Comparison of ENCODE assay signal across 1 cellular context in genomic region chr11:20158597-20159257, GRCh38.
TF ChIP-seq lines count a peak whose summit lies in the region.

No MANE protein-coding gene starts in this region.

TF ChIP-seq in HepG2, 621 proteins besides CTCF, POLR2A, EP300 and RAD21 (continued from another document and continues in another):
- TF ChIP-seq ARID5B (CRISPR knock-in tag; IDR thresholded peaks at IDR 0.05) (peak; percentile 13; the same call in 1 of the 2 replicates), ZFP41 (CRISPR knock-in tag; IDR thresholded peaks at IDR 0.05; ENCODE audit: borderline replicate concordance) (no peak), ZBTB26 (CRISPR knock-in tag; IDR thresholded peaks at IDR 0.05; ENCODE audit: borderline replicate concordance) (no peak), TFAP4 (IDR thresholded peaks at IDR 0.05; ENCODE audit: borderline replicate concordance, low read depth) (no peak), MXD1 (CRISPR knock-in tag; IDR thresholded peaks at IDR 0.05) (no peak), ZNF782 (CRISPR knock-in tag; IDR thresholded peaks at IDR 0.05; ENCODE audit: borderline replicate concordance) (no peak), THYN1 (CRISPR knock-in tag; IDR thresholded peaks at IDR 0.05; ENCODE audit: borderline replicate concordance, low read depth) (no peak), RERE (CRISPR knock-in tag; IDR thresholded peaks at IDR 0.05; ENCODE audit: low read depth) (no peak), PHF5A (CRISPR knock-in tag; IDR thresholded peaks at IDR 0.05; ENCODE audit: low read depth, unreplicated experiment) (no peak), ETS1 (CRISPR knock-in tag; IDR thresholded peaks at IDR 0.05) (no peak), ZNF350 (CRISPR knock-in tag; IDR thresholded peaks at IDR 0.05; ENCODE audit: borderline replicate concordance, low read depth) (no peak), ZNF841 (CRISPR knock-in tag; IDR thresholded peaks at IDR 0.05; ENCODE audit: borderline replicate concordance) (no peak), DBP (CRISPR knock-in tag; IDR thresholded peaks at IDR 0.05; ENCODE audit: not compliant biosample characterization) (no peak), NCOR1 (IDR thresholded peaks at IDR 0.05; ENCODE audit: borderline replicate concordance, low read length) (no peak), ZNF740 (CRISPR knock-in tag; IDR thresholded peaks at IDR 0.05) (no peak), NFYC (CRISPR knock-in tag; IDR thresholded peaks at IDR 0.05) (no peak), SALL2 (CRISPR knock-in tag; IDR thresholded peaks at IDR 0.05) (no peak), SMAD1 (CRISPR knock-in tag; IDR thresholded peaks at IDR 0.05; ENCODE audit: borderline replicate concordance, low read depth) (no peak), ATF7 (IDR thresholded peaks at IDR 0.05) (no peak), ATF7 (CRISPR knock-in tag; IDR thresholded peaks at IDR 0.05) (no peak), ZNF446 (CRISPR knock-in tag; IDR thresholded peaks at IDR 0.05) (0 out of 2 replicates have a peak, but pooled peaks have one; percentile 31), RFX5 (IDR thresholded peaks at IDR 0.05; ENCODE audit: low read depth, low read length) (no peak), PCBP1 (IDR thresholded peaks at IDR 0.05; ENCODE audit: borderline replicate concordance, low read depth, low read length) (no peak), KDM5B (CRISPR knock-in tag; IDR thresholded peaks at IDR 0.05; ENCODE audit: borderline replicate concordance) (peak; percentile 54; the same call in 1 of the 2 replicates), MXI1 (IDR thresholded peaks at IDR 0.05; ENCODE audit: borderline replicate concordance, low read depth, low read length) (no peak), FOXO4 (CRISPR knock-in tag; conservative IDR thresholded peaks at IDR 0.05) (no peak), HNF4A (CRISPR knock-in tag; IDR thresholded peaks at IDR 0.05) (no peak), ZNF501 (CRISPR knock-in tag; IDR thresholded peaks at IDR 0.05) (no peak), SMARCE1 (IDR thresholded peaks at IDR 0.05; ENCODE audit: borderline replicate concordance) (no peak), HDAC2 (CRISPR knock-in tag; IDR thresholded peaks at IDR 0.05) (0 out of 2 replicates have a peak, but pooled peaks have one; percentile 35), POGZ (CRISPR knock-in tag; IDR thresholded peaks at IDR 0.05) (no peak), REST (IDR thresholded peaks at IDR 0.05; ENCODE audit: borderline replicate concordance in 1 of 2, low read depth in 1 of 2, low read length in 2 of 2) (peak; percentile 80 to 95), E2F1 (CRISPR knock-in tag; IDR thresholded peaks at IDR 0.05) (no peak), HES4 (CRISPR knock-in tag; IDR thresholded peaks at IDR 0.05; ENCODE audit: borderline replicate concordance) (no peak), ZNF143 (CRISPR knock-in tag; IDR thresholded peaks at IDR 0.05) (no peak), WIZ (CRISPR knock-in tag; IDR thresholded peaks at IDR 0.05) (peak; percentile 79; the same call in 1 of the 2 replicates)
